ENCODE assay signal across 19 cellular contexts in the genomic region with DNA sequence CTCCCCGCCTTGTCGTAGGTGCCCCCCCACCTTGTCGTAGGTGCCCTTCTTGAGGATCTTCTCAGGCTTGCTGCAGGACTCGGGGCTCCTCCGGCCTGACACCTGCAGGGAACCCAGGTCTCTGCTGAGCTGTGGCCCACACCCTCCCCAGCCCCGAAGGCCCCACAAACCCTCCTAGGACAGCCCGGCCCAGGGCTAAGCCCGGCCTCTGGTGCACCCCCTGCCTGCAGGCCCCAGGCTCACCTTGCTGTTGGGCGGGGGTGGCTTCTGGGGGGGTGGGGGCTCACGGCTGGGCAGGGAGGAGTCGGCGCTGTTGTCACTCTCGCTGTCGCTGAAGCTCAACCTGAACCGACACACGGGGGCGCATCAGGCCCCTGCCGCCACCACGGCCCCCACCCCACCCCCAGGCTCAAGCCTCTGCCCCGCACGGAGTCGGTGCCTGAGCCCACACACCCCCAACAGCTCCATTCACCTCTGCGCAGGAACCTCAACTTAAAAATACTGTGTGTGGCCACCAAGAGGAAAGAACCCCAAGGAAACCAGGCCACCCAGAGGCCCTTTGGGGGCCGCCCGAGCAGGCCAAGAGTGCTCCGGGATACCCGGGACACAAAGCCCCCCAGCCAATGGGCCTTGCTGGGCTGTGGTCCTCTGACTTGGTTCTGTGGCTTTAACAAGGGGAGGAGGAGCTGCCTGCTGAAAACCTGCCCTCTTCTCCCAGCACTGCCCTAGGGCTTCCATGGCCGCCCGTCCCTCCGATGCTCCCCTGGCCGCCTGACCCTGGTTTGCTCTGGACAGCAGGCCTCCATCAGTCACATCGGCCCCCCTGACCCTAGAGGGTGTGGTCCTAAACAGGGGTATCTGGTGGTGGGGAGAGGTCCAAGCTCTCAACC.
"Had no signal": no experiment of that assay in that cellular context is flagged by ENCODE, and none has a peak within 500 bp of the region (broad histone marks: within the 10 kb centered on the region; RNA-seq: fewer than 3 reads in every experiment).

No MANE protein-coding gene starts in this region.

- H3K27ac ChIP-seq: parathyroid adenoma, skin epidermis, tibial artery had no signal

- H3K4me1 Mint-ChIP-seq: activated CD8-positive, alpha-beta memory T cell treated with anti-CD3 and anti-CD28 coated beads, Interleukin-2, amount 10 ng/mL, durations not matched to agents 7 days and 5 days had no signal

- H3K36me3 Mint-ChIP-seq: activated CD8-positive, alpha-beta memory T cell treated with anti-CD3 and anti-CD28 coated beads, Interleukin-2, amount 10 ng/mL, durations not matched to agents 7 days and 5 days had no signal

- H3K27me3 ChIP-seq: tibial artery had no signal

- H3K27ac Mint-ChIP-seq: activated CD8-positive, alpha-beta memory T cell treated with anti-CD3 and anti-CD28 coated beads, Interleukin-2, amount 10 ng/mL, durations not matched to agents 7 days and 5 days; activated naive CD8-positive, alpha-beta T cell; memory B cell; nephron progenitor cell; T-helper 17 cell had no signal

- H3K9me3 ChIP-seq: tibial artery had no signal

- H3K4me3 ChIP-seq: skin epidermis, tibial artery had no signal

- ATAC-seq: activated CD8-positive, alpha-beta memory T cell treated with anti-CD3 and anti-CD28 coated beads, Interleukin-2, amount 10 ng/mL, durations not matched to agents 7 days and 5 days; left lobe of liver; T-helper 17 cell had no signal

- H3K9ac ChIP-seq: parathyroid adenoma had no signal

- DNase-seq: activated CD4-positive, alpha-beta T cell treated with anti-CD3 and anti-CD28 coated beads, Interleukin-2, amount 50 U/mL, for 4 hours; activated CD4-positive, CD25-positive, alpha-beta regulatory T cell; activated CD8-positive, alpha-beta memory T cell treated with anti-CD3 and anti-CD28 coated beads, Interleukin-2, amount 10 ng/mL, durations not matched to agents 7 days and 5 days; activated gamma-delta T cell; activated T-cell treated with anti-CD3 and anti-CD28 coated beads, Interleukin-2, amount 50 U/mL, for 48 hours; amygdala; cerebellar nuclear complex; dermis blood vessel endothelial cell; erythroblast; nephron progenitor cell; stimulated activated CD4-positive, alpha-beta T cell treated with anti-CD3 and anti-CD28 coated beads, Interleukin-4, amount 100 ng/mL, for 4 hours; T-helper 17 cell; tibial artery had no signal

- H3K4me3 Mint-ChIP-seq: activated CD8-positive, alpha-beta memory T cell treated with anti-CD3 and anti-CD28 coated beads, Interleukin-2, amount 10 ng/mL, durations not matched to agents 7 days and 5 days; activated naive CD8-positive, alpha-beta T cell; brain; memory B cell; nephron progenitor cell; T-helper 17 cell had no signal

- H3K9me3 Mint-ChIP-seq: brain, memory B cell, nephron progenitor cell had no signal

- H2AFZ ChIP-seq: parathyroid adenoma had no signal

- H3K27me3 Mint-ChIP-seq: activated CD8-positive, alpha-beta memory T cell treated with anti-CD3 and anti-CD28 coated beads, Interleukin-2, amount 10 ng/mL, durations not matched to agents 7 days and 5 days; activated naive CD8-positive, alpha-beta T cell; brain; T-helper 17 cell had no signal
